8 cellular contexts compared by ENCODE assay signal in genomic region chr1:203628997-203629508, GRCh38. TPM values are rescaled to one million over a fixed set of nuclear protein-coding genes. Genes with fewer than 3 reads are reported as not detected.
DNase-seq lines count a peak whose midpoint lies in the region; ATAC-seq and TF ChIP-seq lines count a peak whose summit lies in the region.

No MANE protein-coding gene starts in this region.

- CTCF ChIA-PET in AG04450 (lab: Charles Lee) (interaction anchor here (0.6 to 1.8 kb wide), 4 partner anchors 63 to 125 kb away, joined by 3 to 6 read pairs (median 4); no protein-coding TSS in a partner anchor), mammary epithelial cell (lab: Charles Lee; ENCODE audit: low non-redundant PET) (interaction anchor here (0.9 kb wide), 1 partner anchor 45 kb away, joined by 7 read pairs; no protein-coding TSS in a partner anchor)

- H3K4me1 ChIP-seq in mammary epithelial cell (ENCODE audit: insufficient read depth, low read length) (peaks cover 49% of the 10 kb centered on the region), mononuclear cell (ENCODE audit: insufficient read depth, low read length) (peaks cover 54% of the 10 kb centered on the region)

- POLR2A ChIA-PET in AG04450 (lab: Yijun Ruan, JAX), result interaction anchor here (0.7 to 2.2 kb wide), 3 partner anchors 16 to 80 kb away, joined by 3 to 10 read pairs (median 3); no protein-coding TSS in a partner anchor

- H3K4me2 ChIP-seq in mammary epithelial cell (ENCODE audit: insufficient read depth, low read depth, low read length), result peak overlapping the region; percentile 88

- in situ Hi-C loops in mammary epithelial cell (cut with MboI; ENCODE audit: low sequenced_read_pairs in 2 of 2), result loop anchor here in 1 of 2 donors (5.0 kb wide), 2 partner anchors 73 to 117 kb away; no protein-coding TSS in a partner anchor

- no TSS peak for BruUV-seq in mammary epithelial cell (replicated peaks; lab: Mats Ljungman, UMichigan)

- TF ChIP-seq CTCF in AG04450 (IDR thresholded peaks at IDR 0.05; ENCODE audit: low read depth, low read length), result no peak
- TF ChIP-seq CTCF in mammary epithelial cell (conservative IDR thresholded peaks at IDR 0.05 in 1 of 2, IDR thresholded peaks at IDR 0.05 in 1 of 2; ENCODE audit: extremely low read depth in 1 of 2, insufficient read depth in 1 of 2, low read depth in 1 of 2, low read length in 2 of 2), result no peak

- no peaks in the 10 kb centered on the region for H4K20me1 ChIP-seq in mammary epithelial cell (ENCODE audit: insufficient read depth, low read length)

- H3K4me3 ChIP-seq in AG04450 (ENCODE audit: low read depth, low read length) (peak overlapping the region; percentile 88), mammary epithelial cell (replicated peaks in 1 of 3; ENCODE audit: insufficient read depth in 1 of 3, low read depth in 2 of 3, low read length in 3 of 3) (peak overlapping the region; percentile 64 to 93 (median 92)), mononuclear cell (ENCODE audit: low read length) (peak overlapping the region; percentile 81)

- H3K79me2 ChIP-seq in mammary epithelial cell (ENCODE audit: insufficient read depth, low read length), result peaks cover 66% of the 10 kb centered on the region

- dilution Hi-C loops in mammary epithelial cell (cut with HindIII; ENCODE audit: low sequenced_read_pairs), result no loop called here

- intact Hi-C loops in mammary epithelial cell (cut with micrococcal nuclease), result loop anchor here (1.0 to 5.0 kb wide), 11 partner anchors 14 to 260 kb away; partner anchors contain the start of gene LAX1

- H3K27ac ChIP-seq in AG04450 (ENCODE audit: low read depth, low read length) (peak overlapping the region; percentile 39), KOPT-K1 (ENCODE audit: low read depth, low read length, poor library complexity, severe bottlenecking) (peak overlapping the region; percentile 88), mammary epithelial cell (ENCODE audit: insufficient read depth, low read depth, low read length) (peak overlapping the region; percentile 95)

- DNase-seq in AG04450 (ENCODE audit: low read depth, low spot score), result no peak
- no peak for DNase-seq in mammary epithelial cell
- DNase-seq in HPDE6-E6E7 (ENCODE audit: extremely low spot score), result no peak
- no peak for DNase-seq in COLO829 (ENCODE audit: low spot score)
- DNase-seq in DMS79 (lab: John Stamatoyannopoulos, UW), result no peak

- H3K36me3 ChIP-seq in KOPT-K1 (ENCODE audit: insufficient read depth, low read length) (peaks cover 23% of the 10 kb centered on the region), mammary epithelial cell (ENCODE audit: insufficient read depth, low read length) (no peaks in the 10 kb centered on the region)

- 20% methylated on average over 15 of the region's 24 CpGs for WGBS in mammary epithelial cell (ENCODE audit: low coverage, missing lambda C conversion rate)

- peak overlapping the region; percentile 74 for H2AFZ ChIP-seq in mammary epithelial cell (ENCODE audit: low read depth, low read length)

- H3K9me3 ChIP-seq in AG04450 (ENCODE audit: control insufficient read depth, insufficient read depth, low read length) (no peaks in the 10 kb centered on the region), KOPT-K1 (ENCODE audit: insufficient read depth, low read length, poor library complexity, severe bottlenecking) (no peaks in the 10 kb centered on the region), mammary epithelial cell (replicated peaks; ENCODE audit: insufficient read depth, low read length) (no peaks in the 10 kb centered on the region), mononuclear cell (ENCODE audit: low read depth, low read length) (no peaks in the 10 kb centered on the region)

- H3K27me3 ChIP-seq in AG04450 (ENCODE audit: control insufficient read depth, insufficient read depth, low read length) (no peaks in the 10 kb centered on the region), mammary epithelial cell (ENCODE audit: insufficient read depth, low read length) (no peaks in the 10 kb centered on the region), mononuclear cell (ENCODE audit: insufficient read depth, low read length) (no peaks in the 10 kb centered on the region)

- no peak for ATAC-seq in GM21825 (IDR thresholded peaks at IDR 0.05; ENCODE audit: unreplicated experiment)

- H3K9ac ChIP-seq in mammary epithelial cell (ENCODE audit: insufficient read depth, low read length), result peak overlapping the region; percentile 98

RNA-seq across cellular contexts. Expression of gene ATP2B4, which starts 2.4 kb away (rescaled TPM):
- polyA plus RNA-seq in AG04450 (2011; rRNA removed), result 168 and 204 TPM in 2 replicates
- 319 and 332 TPM in 2 replicates for polyA minus RNA-seq in AG04450 (2011; rRNA and poly(A)+ RNA removed)
- 10 to 100 TPM; 70.5 to 91.1 TPM for total RNA-seq in mammary epithelial cell
- 67.7 TPM for polyA plus RNA-seq in mammary epithelial cell
- polyA minus RNA-seq in mammary epithelial cell, result 229 TPM
- 21.3 TPM for total RNA-seq in mononuclear cell

Comparison
In these comparisons a context has a peak if more than half of its experiments do, and no peak if none do; other contexts are left out.
1. H3K27ac ChIP-seq: peak in every context shown above with its lines; median percentile 95 in mammary epithelial cell; 88 in KOPT-K1; 39 in AG04450.